In the genomic region with DNA sequence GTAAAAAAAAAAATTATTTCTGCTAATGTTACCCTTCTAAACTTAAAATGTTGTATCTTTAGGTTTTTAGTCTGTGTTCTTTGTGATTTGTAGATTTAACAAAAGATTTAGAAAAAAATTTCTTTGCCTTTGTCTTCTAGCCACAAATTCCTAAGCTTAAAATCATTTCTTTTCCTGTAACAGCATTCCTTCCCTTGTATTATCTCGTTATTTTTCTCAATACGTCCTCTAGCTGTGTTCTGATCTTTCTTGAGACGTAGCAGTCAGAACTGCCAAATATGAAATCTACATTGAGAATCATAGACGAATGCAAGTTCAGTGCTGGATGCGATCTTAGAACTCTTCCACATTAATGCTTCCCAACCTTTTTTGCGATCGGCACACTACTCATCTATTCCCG, we compare ENCODE assay signal across 31 cellular contexts.
"Had no signal": no experiment of that assay in that cellular context is flagged by ENCODE, and none has a peak within 500 bp of the region (broad histone marks: within the 10 kb centered on the region; RNA-seq: fewer than 3 reads in every experiment).

No MANE protein-coding gene starts in this region.

- H3K27ac Mint-ChIP-seq: activated CD4-positive, alpha-beta memory T cell treated with anti-CD3 and anti-CD28 coated beads, Interleukin-2, amount 10 ng/mL, durations not matched to agents 7 days and 5 days; activated CD8-positive, alpha-beta memory T cell treated with anti-CD3 and anti-CD28 coated beads, Interleukin-2, amount 10 ng/mL, durations not matched to agents 7 days and 5 days; activated naive CD4-positive, alpha-beta T cell treated with anti-CD3 and anti-CD28 coated beads, Interleukin-2, amount 10 ng/mL, durations not matched to agents 7 days and 5 days; activated naive CD8-positive, alpha-beta T cell; activated naive CD8-positive, alpha-beta T cell treated with anti-CD3 and anti-CD28 coated beads, Interleukin-2, amount 50 U/mL, for 24 hours had no signal

- H3K4me3 ChIP-seq: cardiac muscle cell, MG63, PC-9, SJCRH30, SK-N-MC had no signal

- H3K27ac ChIP-seq: brain microvascular endothelial cell, cardiac muscle cell, PC-9, SJCRH30, SK-N-MC, WERI-Rb-1 had no signal

- ATAC-seq: activated CD8-positive, alpha-beta memory T cell treated with anti-CD3 and anti-CD28 coated beads, Interleukin-2, amount 10 ng/mL, durations not matched to agents 7 days and 5 days; activated naive CD8-positive, alpha-beta T cell treated with anti-CD3 and anti-CD28 coated beads, Interleukin-2, amount 50 U/mL, for 24 hours had no signal

- H3K27me3 Mint-ChIP-seq: activated CD4-positive, alpha-beta memory T cell treated with anti-CD3 and anti-CD28 coated beads, Interleukin-2, amount 10 ng/mL, durations not matched to agents 7 days and 5 days; activated CD8-positive, alpha-beta memory T cell treated with anti-CD3 and anti-CD28 coated beads, Interleukin-2, amount 10 ng/mL, durations not matched to agents 7 days and 5 days; activated naive CD4-positive, alpha-beta T cell treated with anti-CD3 and anti-CD28 coated beads, Interleukin-2, amount 10 ng/mL, durations not matched to agents 7 days and 5 days; activated naive CD8-positive, alpha-beta T cell; activated naive CD8-positive, alpha-beta T cell treated with anti-CD3 and anti-CD28 coated beads, Interleukin-2, amount 50 U/mL, for 24 hours; central memory CD8-positive, alpha-beta T cell had no signal

- DNase-seq: activated CD4-positive, alpha-beta memory T cell treated with anti-CD3 and anti-CD28 coated beads, Interleukin-2, amount 10 ng/mL, durations not matched to agents 7 days and 5 days; activated CD4-positive, alpha-beta T cell treated with anti-CD3 and anti-CD28 coated beads, Interleukin-2, amount 50 U/mL, for 1 hour; activated CD8-positive, alpha-beta memory T cell treated with anti-CD3 and anti-CD28 coated beads for 24 hours; activated CD8-positive, alpha-beta memory T cell treated with anti-CD3 and anti-CD28 coated beads, Interleukin-2, amount 10 ng/mL, durations not matched to agents 7 days and 5 days; activated CD8-positive, alpha-beta memory T cell treated with anti-CD3 and anti-CD28 coated beads, Interleukin-2, amount 50 U/mL, for 48 hours; activated effector memory CD4-positive, alpha-beta T cell treated with Interleukin-2 at 50 U/mL for 16 hours; activated naive CD4-positive, alpha-beta T cell treated with anti-CD3 and anti-CD28 coated beads, Interleukin-2, amount 10 ng/mL, durations not matched to agents 7 days and 5 days; activated naive CD8-positive, alpha-beta T cell treated with anti-CD3 and anti-CD28 coated beads, Interleukin-2, amount 50 U/mL, for 24 hours; activated T-cell treated with anti-CD3 and anti-CD28 coated beads, Interleukin-2, amount 50 U/mL, for 48 hours; amniotic stem cell; brain microvascular endothelial cell; Kasumi-1; KG1; MG63; NCI-H1048; NCI-H1105 treated with DMSO at 0.1 percent for 48 hours; NCI-H1436; NCI-H1694; NCI-H1930; NCI-H2081 treated with DMSO at 0.1 percent for 48 hours; NCI-H345; NCI-H524 treated with DMSO at 0.1 percent for 48 hours; PC-9; Right ventricle myocardium superior; SJCRH30; T1000; WERI-Rb-1 had no signal

- H3K4me1 Mint-ChIP-seq: activated naive CD8-positive, alpha-beta T cell treated with anti-CD3 and anti-CD28 coated beads, Interleukin-2, amount 50 U/mL, for 24 hours had no signal

- H3K9me3 Mint-ChIP-seq: activated naive CD8-positive, alpha-beta T cell treated with anti-CD3 and anti-CD28 coated beads, Interleukin-2, amount 50 U/mL, for 24 hours; central memory CD8-positive, alpha-beta T cell had no signal

- H3K4me3 Mint-ChIP-seq: activated CD4-positive, alpha-beta memory T cell treated with anti-CD3 and anti-CD28 coated beads, Interleukin-2, amount 10 ng/mL, durations not matched to agents 7 days and 5 days; activated CD8-positive, alpha-beta memory T cell treated with anti-CD3 and anti-CD28 coated beads, Interleukin-2, amount 10 ng/mL, durations not matched to agents 7 days and 5 days; activated naive CD4-positive, alpha-beta T cell treated with anti-CD3 and anti-CD28 coated beads, Interleukin-2, amount 10 ng/mL, durations not matched to agents 7 days and 5 days; activated naive CD8-positive, alpha-beta T cell; activated naive CD8-positive, alpha-beta T cell treated with anti-CD3 and anti-CD28 coated beads, Interleukin-2, amount 50 U/mL, for 24 hours; central memory CD8-positive, alpha-beta T cell had no signal
